Comparison of ENCODE assay signal across 28 cellular contexts in the genomic region with DNA sequence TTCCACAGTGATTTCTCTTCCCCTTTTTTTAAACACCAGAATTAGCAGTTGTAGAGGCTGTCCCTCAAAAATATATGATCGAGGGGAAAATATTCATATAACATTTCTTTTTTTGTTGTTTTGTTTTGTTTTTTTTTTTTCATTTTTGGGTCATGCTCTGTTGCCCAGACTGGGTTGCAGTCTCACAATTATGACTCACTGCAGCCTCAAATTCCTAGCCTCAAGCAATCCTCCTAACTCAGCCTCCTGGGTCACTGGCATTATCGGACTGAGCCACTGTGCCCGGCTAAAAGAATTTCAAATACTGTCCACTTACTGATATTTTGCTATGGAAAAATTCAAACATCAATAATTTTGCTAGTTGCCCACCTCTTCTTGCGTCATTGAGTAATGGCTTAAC.
"Had no signal": no experiment of that assay in that cellular context is flagged by ENCODE, and none has a peak within 500 bp of the region (broad histone marks: within the 10 kb centered on the region; RNA-seq: fewer than 3 reads in every experiment).

No MANE protein-coding gene starts in this region.

- H3K36me3 Mint-ChIP-seq: naive B cell had no signal

- H3K9me3 Mint-ChIP-seq: activated naive CD8-positive, alpha-beta T cell treated with anti-CD3 and anti-CD28 coated beads, Interleukin-2, amount 50 U/mL, for 24 hours; activated T-helper 1 cell treated with anti-CD3 and anti-CD28 coated beads, Interleukin-12 subunit alpha, Interleukin-12 subunit beta, Interleukin-2, Interleukin-4 antibody, amounts not matched to agents 30 ng/mL and 10 ng/mL and 1 ng/mL, durations not matched to agents 14 hours and 24 hours and 36 hours; neural crest cell had no signal

- ATAC-seq: activated CD8-positive, alpha-beta T cell treated with anti-CD3 and anti-CD28 coated beads, Interleukin-2, amount 10 ng/mL, durations not matched to agents 7 days and 5 days; activated naive CD8-positive, alpha-beta T cell treated with anti-CD3 and anti-CD28 coated beads, Interleukin-2, amount 50 U/mL, for 24 hours; gastroesophageal sphincter; heart left ventricle; left cardiac atrium; sciatic nerve had no signal

- DNase-seq: activated CD4-positive, alpha-beta T cell treated with anti-CD3 and anti-CD28 coated beads for 1 hour; activated CD4-positive, alpha-beta T cell treated with anti-CD3 and anti-CD28 coated beads, Interleukin-2, amount 50 U/mL, for 1 hour; activated CD8-positive, alpha-beta T cell treated with anti-CD3 and anti-CD28 coated beads, Interleukin-2, amount 10 ng/mL, durations not matched to agents 7 days and 5 days; activated gamma-delta T cell; activated naive CD4-positive, alpha-beta T cell treated with anti-CD3 and anti-CD28 coated beads, Interleukin-2, amount 50 U/mL, for 16 hours; activated naive CD8-positive, alpha-beta T cell treated with anti-CD3 and anti-CD28 coated beads, Interleukin-2, amount 50 U/mL, for 24 hours; cerebellar nuclear complex; heart left ventricle; islet precursor cell; left cardiac atrium; naive B cell; posterior cingulate gyrus; stimulated activated CD4-positive, alpha-beta T cell treated with anti-CD3 and anti-CD28 coated beads, Interleukin-15, amount 100 ng/mL, for 24 hours; stimulated activated CD8-positive, alpha-beta memory T cell treated with anti-CD3 and anti-CD28 coated beads, Interleukin-4, amount 100 ng/mL, for 48 hours; stimulated activated naive CD4-positive, alpha-beta T cell; testis; trophoblast cell; WERI-Rb-1 had no signal

- H3K4me3 Mint-ChIP-seq: activated CD8-positive, alpha-beta T cell treated with anti-CD3 and anti-CD28 coated beads, Interleukin-2, amount 10 ng/mL, durations not matched to agents 7 days and 5 days; activated T-helper 1 cell treated with anti-CD3 and anti-CD28 coated beads, Interleukin-12 subunit alpha, Interleukin-12 subunit beta, Interleukin-2, Interleukin-4 antibody, amounts not matched to agents 30 ng/mL and 10 ng/mL and 1 ng/mL, durations not matched to agents 14 hours and 24 hours and 36 hours; memory B cell had no signal

- H3K36me3 ChIP-seq: esophagus muscularis mucosa, vagina, WERI-Rb-1 had no signal

- H3K27ac Mint-ChIP-seq: activated naive CD8-positive, alpha-beta T cell treated with anti-CD3 and anti-CD28 coated beads, Interleukin-2, amount 50 U/mL, for 24 hours; activated T-helper 1 cell treated with anti-CD3 and anti-CD28 coated beads, Interleukin-12 subunit alpha, Interleukin-12 subunit beta, Interleukin-2, Interleukin-4 antibody, amounts not matched to agents 30 ng/mL and 10 ng/mL and 1 ng/mL, durations not matched to agents 14 hours and 24 hours and 36 hours; memory B cell had no signal

- FAIRE-seq: TTC549 had no signal

- H3K4me2 ChIP-seq: smooth muscle cell had no signal

- H3K27me3 Mint-ChIP-seq: activated naive CD8-positive, alpha-beta T cell treated with anti-CD3 and anti-CD28 coated beads, Interleukin-2, amount 50 U/mL, for 24 hours; memory B cell; naive B cell had no signal

- H3K27me3 ChIP-seq: testis, vagina had no signal

- H3K4me3 ChIP-seq: coronary artery, esophagus muscularis mucosa, gastroesophageal sphincter, heart left ventricle, smooth muscle cell, testis, vagina had no signal

- H3K9me3 ChIP-seq: esophagus muscularis mucosa, testis, vagina had no signal

- H3K4me1 ChIP-seq: vagina had no signal

- H3K27ac ChIP-seq: coronary artery, esophagus muscularis mucosa, gastroesophageal sphincter, heart left ventricle, testis, vagina, WERI-Rb-1 had no signal
